In genomic region chr2:108805032-108805431, GRCh38 we compare ENCODE assay signal across 27 cellular contexts.
"Had no signal": no experiment of that assay in that cellular context is flagged by ENCODE, and none has a peak within 500 bp of the region (broad histone marks: within the 10 kb centered on the region; RNA-seq: fewer than 3 reads in every experiment).

No MANE protein-coding gene starts in this region.

- ATAC-seq: stimulated activated effector memory CD8-positive, alpha-beta T cell treated with anti-CD3 and anti-CD28 coated beads, Interleukin-12 subunit alpha, Interleukin-12 subunit beta, amount 100 ng/mL, for 72 hours; stimulated activated memory B cell treated with anti-CD40 and anti-IgM and Interleukin-4, amounts not matched to agents 10 μg/mL and 1 μg/mL and 100 μg/mL, for 72 hours; stimulated activated naive B cell treated with anti-CD40 and anti-IgM and Interleukin-4, amounts not matched to agents 10 μg/mL and 1 μg/mL and 100 μg/mL, for 72 hours; stimulated activated naive CD8-positive, alpha-beta T cell treated with anti-CD3 and anti-CD28 coated beads, Interleukin-15, amount 100 ng/mL, for 72 hours; stimulated activated naive CD8-positive, alpha-beta T cell treated with anti-CD3 and anti-CD28 coated beads, Interleukin-15, Interleukin-2, amounts not matched to agents 100 U/mL and 50 U/mL, for 24 hours; upper lobe of right lung had no signal

- DNase-seq: stimulated activated CD4-positive, alpha-beta T cell treated with anti-CD3 and anti-CD28 coated beads, Interleukin-2, amount 100 ng/mL, for 48 hours; stimulated activated CD4-positive, alpha-beta T cell treated with anti-CD3 and anti-CD28 coated beads, Interleukin-4, amount 100 ng/mL, for 1 hour; stimulated activated CD4-positive, alpha-beta T cell treated with anti-CD3 and anti-CD28 coated beads, Interleukin-4, amount 100 ng/mL, for 24 hours; stimulated activated CD4-positive, alpha-beta T cell treated with anti-CD3 and anti-CD28 coated beads, Interleukin-4, amount 100 ng/mL, for 4 hours; stimulated activated CD8-positive, alpha-beta memory T cell treated with anti-CD3 and anti-CD28 coated beads, Interleukin-4, amount 100 ng/mL, for 48 hours; stimulated activated naive B cell treated with anti-CD40 and anti-IgM and Interleukin-4, amounts not matched to agents 10 μg/mL and 1 μg/mL and 100 μg/mL, for 72 hours; stimulated activated naive CD4-positive, alpha-beta T cell; stimulated activated naive CD4-positive, alpha-beta T cell treated with Interleukin-2 at 50 U/mL for 16 hours; stimulated activated naive CD8-positive, alpha-beta T cell treated with anti-CD3 and anti-CD28 coated beads, Interleukin-15, amount 100 ng/mL, for 72 hours; stimulated activated naive CD8-positive, alpha-beta T cell treated with anti-CD3 and anti-CD28 coated beads, Interleukin-15, Interleukin-2, amounts not matched to agents 100 U/mL and 50 U/mL, for 24 hours; stomach; substantia nigra; testis; thyroid gland; tibial artery; transverse colon; trophoblast cell; upper lobe of right lung; uterus had no signal

- H3K27ac ChIP-seq: stomach, suprapubic skin, testis, thoracic aorta, thyroid gland, tibial artery, tibial nerve, transverse colon, upper lobe of left lung, upper lobe of right lung, uterus, vagina had no signal

- FAIRE-seq: urothelium cell line had no signal
